Comparison of ENCODE assay signal across 15 cellular contexts in genomic region chr2:165192729-165193128, GRCh38.
DNase-seq lines count a peak whose midpoint lies in the region; ATAC-seq lines count a peak whose summit lies in the region.
"Had no signal": no experiment of that assay in that cellular context is flagged by ENCODE, and none has a peak within 500 bp of the region (broad histone marks: within the 10 kb centered on the region; RNA-seq: fewer than 3 reads in every experiment).

No MANE protein-coding gene starts in this region.

- ATAC-seq in GM19395 (IDR thresholded peaks at IDR 0.05; ENCODE audit: unreplicated experiment): peak; percentile 38
- peak; percentile 31 for ATAC-seq in HG02678 (IDR thresholded peaks at IDR 0.05; ENCODE audit: unreplicated experiment)
- ATAC-seq in HG03378 (IDR thresholded peaks at IDR 0.05; ENCODE audit: unreplicated experiment): peak; percentile 38
- ATAC-seq in stimulated activated naive B cell treated with anti-CD40 and anti-IgM and Interleukin-4, amounts not matched to agents 10 μg/mL and 1 μg/mL and 100 μg/mL, for 72 hours (replicated peaks): peak; percentile 54 to 73
- ATAC-seq: activated naive CD8-positive, alpha-beta T cell treated with anti-CD3 and anti-CD28 coated beads, Interleukin-2, amount 50 U/mL, for 24 hours; Panc1; T-cell had no signal

- no peak for DNase-seq in stimulated activated naive B cell treated with anti-CD40 and anti-IgM and Interleukin-4, amounts not matched to agents 10 μg/mL and 1 μg/mL and 100 μg/mL, for 72 hours
- DNase-seq in NCI-H524 treated with DMSO at 0.1 percent for 48 hours (lab: John Stamatoyannopoulos, UW) (no peak), NCI-H187 (lab: John Stamatoyannopoulos, UW) (no peak), NCI-H146 (lab: John Stamatoyannopoulos, UW) (no peak)
- DNase-seq: activated naive CD8-positive, alpha-beta T cell treated with anti-CD3 and anti-CD28 coated beads, Interleukin-2, amount 50 U/mL, for 24 hours; activated T-cell treated with anti-CD3 and anti-CD28 coated beads for 4 hours; central memory CD4-positive, alpha-beta T cell; glutamatergic neuron; H7; pancreas; T-cell had no signal

- H3K27me3 Mint-ChIP-seq in stimulated activated naive B cell treated with anti-CD40 and anti-IgM and Interleukin-4, amounts not matched to agents 10 μg/mL and 1 μg/mL and 100 μg/mL, for 72 hours: no peaks in the 10 kb centered on the region
- H3K27me3 Mint-ChIP-seq: activated naive CD8-positive, alpha-beta T cell treated with anti-CD3 and anti-CD28 coated beads, Interleukin-2, amount 50 U/mL, for 24 hours; T-cell had no signal

- H3K27ac Mint-ChIP-seq in stimulated activated naive B cell treated with anti-CD40 and anti-IgM and Interleukin-4, amounts not matched to agents 10 μg/mL and 1 μg/mL and 100 μg/mL, for 72 hours: peak overlapping the region; percentile 75
- H3K27ac Mint-ChIP-seq: activated naive CD8-positive, alpha-beta T cell treated with anti-CD3 and anti-CD28 coated beads, Interleukin-2, amount 50 U/mL, for 24 hours; T-cell had no signal

- H3K36me3 Mint-ChIP-seq in stimulated activated naive B cell treated with anti-CD40 and anti-IgM and Interleukin-4, amounts not matched to agents 10 μg/mL and 1 μg/mL and 100 μg/mL, for 72 hours: no peaks in the 10 kb centered on the region
- H3K36me3 Mint-ChIP-seq: T-cell had no signal

- no peak overlapping the region for H3K4me3 Mint-ChIP-seq in stimulated activated naive B cell treated with anti-CD40 and anti-IgM and Interleukin-4, amounts not matched to agents 10 μg/mL and 1 μg/mL and 100 μg/mL, for 72 hours
- H3K4me3 Mint-ChIP-seq: activated naive CD8-positive, alpha-beta T cell treated with anti-CD3 and anti-CD28 coated beads, Interleukin-2, amount 50 U/mL, for 24 hours; T-cell had no signal

- no peaks in the 10 kb centered on the region for H3K9me3 Mint-ChIP-seq in stimulated activated naive B cell treated with anti-CD40 and anti-IgM and Interleukin-4, amounts not matched to agents 10 μg/mL and 1 μg/mL and 100 μg/mL, for 72 hours
- H3K9me3 Mint-ChIP-seq: activated naive CD8-positive, alpha-beta T cell treated with anti-CD3 and anti-CD28 coated beads, Interleukin-2, amount 50 U/mL, for 24 hours; T-cell had no signal

- peaks cover 27 to 58% of the 10 kb centered on the region in 2 donors for H3K4me1 Mint-ChIP-seq in stimulated activated naive B cell treated with anti-CD40 and anti-IgM and Interleukin-4, amounts not matched to agents 10 μg/mL and 1 μg/mL and 100 μg/mL, for 72 hours
- H3K4me1 Mint-ChIP-seq: T-cell had no signal
